Comparison of ENCODE assay signal across 6 cellular contexts in the genomic region with DNA sequence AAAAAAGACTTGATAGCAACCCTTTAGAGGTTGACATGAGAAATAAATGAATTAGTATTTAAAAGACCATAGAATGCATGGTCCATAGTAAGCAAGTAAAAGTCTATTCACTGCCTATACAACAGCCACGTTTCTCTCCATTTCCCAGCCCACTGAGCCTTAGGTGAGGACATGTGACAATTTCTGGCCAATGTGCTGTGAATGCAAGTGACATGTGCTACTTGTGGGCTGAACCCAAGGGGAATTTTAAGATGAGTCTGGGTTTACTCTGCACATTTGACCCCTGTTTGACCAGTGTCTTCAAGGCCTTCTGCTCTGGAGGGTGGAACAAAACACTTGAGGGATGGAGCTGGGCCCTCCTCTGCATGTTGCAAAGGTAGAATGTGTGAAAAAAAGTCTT.
"Had no signal": no experiment of that assay in that cellular context is flagged by ENCODE, and none has a peak within 500 bp of the region (broad histone marks: within the 10 kb centered on the region; RNA-seq: fewer than 3 reads in every experiment).

No MANE protein-coding gene starts in this region.

- H3K4me3 ChIP-seq: K562 had no signal

- ATAC-seq: K562 had no signal

- H3K4me3 Mint-ChIP-seq: IgD-negative memory B cell had no signal

- FAIRE-seq: HTR-8/SVneo, K562 had no signal

- H3K27ac ChIP-seq: HL-60 had no signal

- DNase-seq: IMR-90, KBM-7 had no signal

- H3K27me3 Mint-ChIP-seq: IgD-negative memory B cell had no signal

- H3K36me3 Mint-ChIP-seq: IgD-negative memory B cell had no signal

- H3K27ac Mint-ChIP-seq: IgD-negative memory B cell had no signal
